Comparison of ENCODE assay signal across 1 cellular context in genomic region chr1:227776277-227776676, GRCh38.
TF ChIP-seq lines count a peak whose summit lies in the region.

No MANE protein-coding gene starts in this region.

TF ChIP-seq in IMR-90, 13 proteins besides CTCF, POLR2A, EP300 and RAD21:
- TF ChIP-seq, protein P1, sequence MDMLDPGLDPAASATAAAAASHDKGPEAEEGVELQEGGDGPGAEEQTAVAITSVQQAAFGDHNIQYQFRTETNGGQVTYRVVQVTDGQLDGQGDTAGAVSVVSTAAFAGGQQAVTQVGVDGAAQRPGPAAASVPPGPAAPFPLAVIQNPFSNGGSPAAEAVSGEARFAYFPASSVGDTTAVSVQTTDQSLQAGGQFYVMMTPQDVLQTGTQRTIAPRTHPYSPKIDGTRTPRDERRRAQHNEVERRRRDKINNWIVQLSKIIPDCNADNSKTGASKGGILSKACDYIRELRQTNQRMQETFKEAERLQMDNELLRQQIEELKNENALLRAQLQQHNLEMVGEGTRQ (IDR thresholded peaks at IDR 0.05; ENCODE audit: low read depth, low read length) = no peak
- TF ChIP-seq NFE2L2 (IDR thresholded peaks at IDR 0.05; ENCODE audit: low read depth, low read length) = no peak
- TF ChIP-seq FOS (IDR thresholded peaks at IDR 0.05; ENCODE audit: low read depth, low read length) = 0 out of 2 replicates have a peak, but pooled peaks have one; percentile 23
